In the genomic region with DNA sequence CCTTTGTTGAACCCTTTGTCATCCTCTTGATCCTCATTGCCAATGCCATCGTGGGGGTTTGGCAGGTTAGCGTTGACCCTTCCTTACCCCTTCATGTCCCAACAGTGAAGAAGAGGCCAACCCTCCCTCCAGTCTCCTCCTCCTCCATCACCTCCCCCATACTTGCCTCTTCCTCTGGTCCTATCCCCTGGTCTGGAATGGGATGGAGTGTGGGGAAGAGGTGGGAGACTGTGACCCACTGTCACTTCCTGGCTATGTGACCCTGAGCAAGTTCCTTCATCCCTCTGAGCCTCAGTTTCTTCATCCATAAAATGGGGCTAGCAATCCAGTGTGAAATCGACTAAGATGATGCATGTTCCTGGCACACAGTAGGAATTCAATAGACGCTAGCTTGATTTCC, we compare ENCODE assay signal across 2 cellular contexts.
TF ChIP-seq lines count a peak whose summit lies in the region.

No MANE protein-coding gene starts in this region.

TF ChIP-seq in GM23338, 12 proteins besides CTCF, POLR2A, EP300 and RAD21 (continued from another document):
- TF ChIP-seq ZNF331 (CRISPR knock-in tag; IDR thresholded peaks at IDR 0.05; ENCODE audit: low read depth) (no peak), POLR2AphosphoS5 (IDR thresholded peaks at IDR 0.05; ENCODE audit: low read depth) (no peak), CREB1 (CRISPR knock-in tag; IDR thresholded peaks at IDR 0.05; ENCODE audit: low read depth) (no peak), ZNF114 (CRISPR knock-in tag; IDR thresholded peaks at IDR 0.05) (no peak), ETS1 (IDR thresholded peaks at IDR 0.05) (no peak), STAT1 (IDR thresholded peaks at IDR 0.05; ENCODE audit: unreplicated experiment) (no peak), ZNF462 (CRISPR knock-in tag; IDR thresholded peaks at IDR 0.05) (no peak), EZH2phosphoT487 (IDR thresholded peaks at IDR 0.05; ENCODE audit: unreplicated experiment) (no peak)

TF ChIP-seq in HEK293T, 16 proteins besides CTCF, POLR2A, EP300 and RAD21 (continued from another document):
- TF ChIP-seq NFRKB (IDR thresholded peaks at IDR 0.05) (no peak), SUZ12 (IDR thresholded peaks at IDR 0.05) (no peak), BHLHE40 (IDR thresholded peaks at IDR 0.05; ENCODE audit: borderline replicate concordance) (no peak), FOXA1 (IDR thresholded peaks at IDR 0.05) (no peak), ARNT (IDR thresholded peaks at IDR 0.05) (no peak), SP1 (IDR thresholded peaks at IDR 0.05) (no peak), ELF4 (IDR thresholded peaks at IDR 0.05) (no peak)
- TF ChIP-seq, protein P1, sequence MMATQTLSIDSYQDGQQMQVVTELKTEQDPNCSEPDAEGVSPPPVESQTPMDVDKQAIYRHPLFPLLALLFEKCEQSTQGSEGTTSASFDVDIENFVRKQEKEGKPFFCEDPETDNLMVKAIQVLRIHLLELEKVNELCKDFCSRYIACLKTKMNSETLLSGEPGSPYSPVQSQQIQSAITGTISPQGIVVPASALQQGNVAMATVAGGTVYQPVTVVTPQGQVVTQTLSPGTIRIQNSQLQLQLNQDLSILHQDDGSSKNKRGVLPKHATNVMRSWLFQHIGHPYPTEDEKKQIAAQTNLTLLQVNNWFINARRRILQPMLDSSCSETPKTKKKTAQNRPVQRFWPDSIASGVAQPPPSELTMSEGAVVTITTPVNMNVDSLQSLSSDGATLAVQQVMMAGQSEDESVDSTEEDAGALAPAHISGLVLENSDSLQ (IDR thresholded peaks at IDR 0.05), result no peak
